ENCODE assay signal across 18 cellular contexts in genomic region chr18:8894823-8895222, GRCh38.
DNase-seq lines count a peak whose midpoint lies in the region; ATAC-seq, FAIRE-seq and TF ChIP-seq lines count a peak whose summit lies in the region.
"Had no signal": no experiment of that assay in that cellular context is flagged by ENCODE, and none has a peak within 500 bp of the region (broad histone marks: within the 10 kb centered on the region; RNA-seq: fewer than 3 reads in every experiment).

No MANE protein-coding gene starts in this region.

- H3K9ac ChIP-seq in IMR-90 (ENCODE audit: low read depth, low read length) = no peak overlapping the region
- no peak overlapping the region for H3K9ac ChIP-seq in K562 (ENCODE audit: insufficient read depth in 1 of 2, low read depth in 2 of 2, low read length in 2 of 2)
- H3K9ac ChIP-seq: BLaER1 had no signal

- peaks cover 7% of the 10 kb centered on the region for H3K9me3 ChIP-seq in IMR-90 (ENCODE audit: control insufficient read depth, insufficient read depth, low read length)
- no peaks in the 10 kb centered on the region; the same call in 1 of the 2 replicates for H3K9me3 ChIP-seq in K562 (replicated peaks; ENCODE audit: control insufficient read depth, insufficient read depth, low read depth, low read length)

- H3K79me2 ChIP-seq in GM23338 (replicated peaks; ENCODE audit: insufficient read depth) (no peaks in the 10 kb centered on the region), K562 (ENCODE audit: control insufficient read depth, insufficient read depth, low read length) (no peaks in the 10 kb centered on the region)

- H3K9me2 ChIP-seq in GM23338 (ENCODE audit: insufficient read depth) = peaks cover 1% of the 10 kb centered on the region; the same call in 1 of the 2 replicates

- in situ Hi-C loops in IMR-90 (cut with MboI; ENCODE audit: low sequenced_read_pairs) (no loop called here), K562 (cut with MboI) (no loop called here)

- 0 out of 3 replicates have a peak overlapping the region, but pooled peaks have one; percentile 5 for H2BK15ac ChIP-seq in IMR-90 (ENCODE audit: low read depth, low read length)

- H3K36me3 ChIP-seq in GM23338 (ENCODE audit: insufficient read depth) = no peaks in the 10 kb centered on the region
- H3K36me3 ChIP-seq in IMR-90 (ENCODE audit: control insufficient read depth, insufficient read depth, low read length) = no peaks in the 10 kb centered on the region
- no peaks in the 10 kb centered on the region for H3K36me3 ChIP-seq in K562 (ENCODE audit: control insufficient read depth, insufficient read depth, low read length)
- H3K36me3 ChIP-seq: BLaER1 had no signal

- H3K9me3 Mint-ChIP-seq in GM23338 = peaks cover 16% of the 10 kb centered on the region
- H3K9me3 Mint-ChIP-seq: CD8-positive, alpha-beta T cell had no signal

- TF ChIP-seq RAD21 in IMR-90 (IDR thresholded peaks at IDR 0.05; ENCODE audit: low read length) (no peak), K562 (CRISPR knock-in tag; conservative IDR thresholded peaks at IDR 0.05 in 1 of 2, IDR thresholded peaks at IDR 0.05 in 1 of 2) (no peak)

- dilution Hi-C loops in IMR-90 (cut with HindIII; ENCODE audit: low sequenced_read_pairs, unreplicated experiment) = no loop called here

- peaks cover 13% of the 10 kb centered on the region for H3K4me1 Mint-ChIP-seq in GM23338
- H3K4me1 Mint-ChIP-seq: B cell; CD4-positive, CD25-positive, alpha-beta regulatory T cell had no signal

- H3K9me1 ChIP-seq in IMR-90 (ENCODE audit: insufficient read depth, low read length) (peaks cover 2% of the 10 kb centered on the region), K562 (ENCODE audit: control insufficient read depth, insufficient read depth, low read length) (no peaks in the 10 kb centered on the region)

- 0 out of 2 replicates have a peak overlapping the region, but pooled peaks have one; percentile 0 for H2BK120ac ChIP-seq in IMR-90 (ENCODE audit: low read depth, low read length)

- no TSS peak for BruUV-seq in IMR-90 (replicated peaks; lab: Mats Ljungman, UMichigan)
- no TSS peak for BruUV-seq in K562 (replicated peaks; lab: Mats Ljungman, UMichigan)

- H4K8ac ChIP-seq in IMR-90 (ENCODE audit: low read depth in 2 of 2, low read length in 2 of 2) = no peak overlapping the region

- no peak overlapping the region for H3K14ac ChIP-seq in IMR-90 (replicated peaks; ENCODE audit: low read depth, low read length)

- no peak overlapping the region for H3K23ac ChIP-seq in IMR-90 (ENCODE audit: low read depth, low read length)

- ATAC-seq in GM23338 = no peak
- ATAC-seq in IMR-90 (ENCODE audit: low read depth) = no peak
- ATAC-seq in K562 = no peak
- ATAC-seq: CD8-positive, alpha-beta T cell; HCT116 had no signal

- TF ChIP-seq POLR2A in IMR-90 (IDR thresholded peaks at IDR 0.05; ENCODE audit: low read depth, low read length) = no peak
- no peak for TF ChIP-seq POLR2A in K562 (conservative IDR thresholded peaks at IDR 0.05)

- no peak for TF ChIP-seq EP300 in K562 (IDR thresholded peaks at IDR 0.05; ENCODE audit: low read length)

- H4K20me1 ChIP-seq in GM23338 (replicated peaks; ENCODE audit: insufficient read depth) = no peaks in the 10 kb centered on the region
- H4K20me1 ChIP-seq in IMR-90 (ENCODE audit: insufficient read depth, low read length) = no peaks in the 10 kb centered on the region
- no peaks in the 10 kb centered on the region for H4K20me1 ChIP-seq in K562 (replicated peaks; ENCODE audit: control insufficient read depth, insufficient read depth, low read length)
- H4K20me1 ChIP-seq: BLaER1 had no signal

- H3K36me3 Mint-ChIP-seq in GM23338 (ENCODE audit: low read depth) = peaks cover 11% of the 10 kb centered on the region; the same call in 2 of the 3 replicates
- H3K36me3 Mint-ChIP-seq: CD4-positive, CD25-positive, alpha-beta regulatory T cell; CD8-positive, alpha-beta T cell had no signal

- H3K18ac ChIP-seq in IMR-90 (ENCODE audit: low read depth, low read length) = no peak overlapping the region

- intact Hi-C loops in IMR-90 (cut with micrococcal nuclease) = loop anchor here (5.0 kb wide), 1 partner anchor 148 kb away; no protein-coding TSS in a partner anchor
- intact Hi-C loops in K562 (cut with micrococcal nuclease) = no loop called here
- intact Hi-C loops in dorsolateral prefrontal cortex (cut with DNase I) = no loop called here

- H3K56ac ChIP-seq in IMR-90 (ENCODE audit: extremely low read depth, insufficient read depth, low read length) = no peak overlapping the region

- H3K4me3 Mint-ChIP-seq in GM23338 = no peak overlapping the region
- H3K4me3 Mint-ChIP-seq: B cell; CD4-positive, CD25-positive, alpha-beta regulatory T cell; CD8-positive, alpha-beta T cell; H9; HFFc6 had no signal

- DNase-seq in GM23338 (ENCODE audit: low spot score) = no peak
- no peak for DNase-seq in IMR-90
- no peak for DNase-seq in K562 (ENCODE audit: extremely low read depth in 1 of 4, low spot score in 3 of 4)
- DNase-seq in dorsolateral prefrontal cortex = no peak
- no peak for DNase-seq in activated effector memory CD4-positive, alpha-beta T cell treated with anti-CD3 and anti-CD28 coated beads, Interleukin-2, amount 50 U/mL, for 16 hours
- no peak for DNase-seq in dermis blood vessel endothelial cell
- DNase-seq: Caco-2; CD4-positive, CD25-positive, alpha-beta regulatory T cell; CD8-positive, alpha-beta T cell; DMS153; DND-41; H9; HFFc6 had no signal

- 100% methylated on average over 1 of the region's 3 CpGs; no CpG with 5 or more reads in 1 of the 2 experiments for WGBS in IMR-90 (ENCODE audit: extremely low coverage in 2 of 2, insufficient read length in 1 of 2), 2 experiments
- 57% methylated on average over 3 of the region's 3 CpGs for WGBS in K562 (ENCODE audit: insufficient coverage, low coverage, missing lambda C conversion rate)

- H4K91ac ChIP-seq in IMR-90 (ENCODE audit: insufficient read depth, low read depth, low read length) = no peak overlapping the region

- H3K27ac Mint-ChIP-seq in GM23338 = no peak overlapping the region
- H3K27ac Mint-ChIP-seq: B cell; CD4-positive, CD25-positive, alpha-beta regulatory T cell; CD8-positive, alpha-beta T cell; H9; HFFc6 had no signal

- H4K5ac ChIP-seq in IMR-90 (ENCODE audit: low read depth, low read length) = no peak overlapping the region

- H3K4me1 ChIP-seq in GM23338 (ENCODE audit: insufficient read depth) (peaks cover 5% of the 10 kb centered on the region; the same call in 1 of the 2 replicates), IMR-90 (ENCODE audit: control insufficient read depth, insufficient read depth, low read length) (peaks cover 7% of the 10 kb centered on the region; the same call in 1 of the 2 replicates), K562 (replicated peaks in 1 of 2; ENCODE audit: control insufficient read depth in 2 of 2, insufficient read depth in 2 of 2, low read length in 2 of 2) (peaks cover 6 to 40% of the 10 kb centered on the region in 2 experiments; a peak in 4 of 5 replicates)
- H3K4me1 ChIP-seq: BLaER1 had no signal

- H3K27ac ChIP-seq in GM23338 (ENCODE audit: low read depth) (no peak overlapping the region), IMR-90 (ENCODE audit: insufficient read depth, low read length) (no peak overlapping the region), K562 (ENCODE audit: extremely low read depth, low read depth, low read length) (no peak overlapping the region), dorsolateral prefrontal cortex (no peak overlapping the region)
- H3K27ac ChIP-seq: BLaER1, C4-2B had no signal

- H2BK5ac ChIP-seq in IMR-90 (ENCODE audit: low read depth, low read length, poor library complexity, severe bottlenecking) = no peak overlapping the region

- no peak overlapping the region for H2AK5ac ChIP-seq in IMR-90 (ENCODE audit: low read depth, low read length)

- H2BK20ac ChIP-seq in IMR-90 (ENCODE audit: low read depth, low read length) = 0 out of 2 replicates have a peak overlapping the region, but pooled peaks have one; percentile 11

- CTCF ChIA-PET in IMR-90 (lab: Yijun Ruan, JAX) (no interaction called here), K562 (lab: Yijun Ruan, JAX; ENCODE audit: low intra/inter-chr PET ratio) (no interaction called here)

- TF ChIP-seq CTCF in GM23338 (conservative IDR thresholded peaks at IDR 0.05; ENCODE audit: low read depth in 2 of 2) (no peak), IMR-90 (conservative IDR thresholded peaks at IDR 0.05; ENCODE audit: low read depth, low read length) (no peak), K562 (IDR thresholded peaks at IDR 0.05 in 2 of 3, conservative IDR thresholded peaks at IDR 0.05 in 1 of 3; ENCODE audit: insufficient read depth in 2 of 3, low read depth in 1 of 3, low read length in 3 of 3) (no peak), dorsolateral prefrontal cortex (IDR thresholded peaks at IDR 0.05 in 54 of 56, conservative IDR thresholded peaks at IDR 0.05 in 2 of 56; ENCODE audit: low read depth in 1 of 56, partially characterized antibody in 56 of 56) (no peak)

- peaks cover 3% of the 10 kb centered on the region for H3K27me3 Mint-ChIP-seq in GM23338 (ENCODE audit: insufficient read depth, low read depth, poor library complexity)

- H3K4me2 ChIP-seq in GM23338 = no peak overlapping the region
- H3K4me2 ChIP-seq in IMR-90 (ENCODE audit: low read depth, low read length) = no peak overlapping the region
- no peak overlapping the region for H3K4me2 ChIP-seq in K562 (ENCODE audit: insufficient read depth, low read length)
- H3K4me2 ChIP-seq: BLaER1 had no signal

- H3F3A ChIP-seq in GM23338 (replicated peaks; ENCODE audit: low read depth) = no peaks in the 10 kb centered on the region

- no peaks in the 10 kb centered on the region for H3K79me1 ChIP-seq in IMR-90 (ENCODE audit: low read depth in 1 of 2, low read length in 2 of 2)

- peak overlapping the region; percentile 4; the same call in 1 of the 2 replicates for H3K4ac ChIP-seq in IMR-90 (ENCODE audit: low read depth, low read length)

- H2AK9ac ChIP-seq in IMR-90 (replicated peaks; ENCODE audit: low read depth, low read length, poor library complexity) = no peak overlapping the region

- H3K27me3 ChIP-seq in GM23338 (ENCODE audit: insufficient read depth) (no peaks in the 10 kb centered on the region), IMR-90 (ENCODE audit: control insufficient read depth, insufficient read depth, low read length) (no peaks in the 10 kb centered on the region), K562 (ENCODE audit: control insufficient read depth in 2 of 2, insufficient read depth in 2 of 2, low read length in 2 of 2) (no peaks in the 10 kb centered on the region), dorsolateral prefrontal cortex (peaks cover 0 to 4% (median 0%) of the 10 kb centered on the region in 45 donors)
- H3K27me3 ChIP-seq: BLaER1 had no signal

- H2AFZ ChIP-seq in GM23338 = no peak overlapping the region
- H2AFZ ChIP-seq in IMR-90 (replicated peaks; ENCODE audit: low read length, poor library complexity) = no peak overlapping the region
- peak overlapping the region; percentile 48; the same call in 1 of the 2 replicates for H2AFZ ChIP-seq in K562 (ENCODE audit: low read depth, low read length)

- POLR2A ChIA-PET in IMR-90 (lab: Charles Lee; ENCODE audit: unreplicated experiment) = no interaction called here
- POLR2A ChIA-PET in K562 (lab: Yijun Ruan, JAX) = no interaction called here

- H3K4me3 ChIP-seq in GM23338 (no peak overlapping the region), IMR-90 (ENCODE audit: insufficient read depth, low read depth, low read length) (no peak overlapping the region), K562 (no peak overlapping the region), dorsolateral prefrontal cortex (no peak overlapping the region)
- H3K4me3 ChIP-seq: BLaER1 had no signal

- no peak for FAIRE-seq in K562 (lab: Jason Lieb, UNC)
- FAIRE-seq: G401.6 had no signal

TF ChIP-seq in K562, 482 proteins besides CTCF, POLR2A, EP300 and RAD21 (continues in another document):
- no peak for TF ChIP-seq HLTF (IDR thresholded peaks at IDR 0.05)
